In genomic region chr6:92121228-92121627, GRCh38 we compare ENCODE assay signal across 8 cellular contexts.
"Had no signal": no experiment of that assay in that cellular context is flagged by ENCODE, and none has a peak within 500 bp of the region (broad histone marks: within the 10 kb centered on the region; RNA-seq: fewer than 3 reads in every experiment).

No MANE protein-coding gene starts in this region.

- H3K27ac ChIP-seq: HL-60 had no signal

- H3K4me3 ChIP-seq: GM23338, HAP-1 had no signal

- DNase-seq: H7, HFFc6 had no signal

- H3K27ac Mint-ChIP-seq: GM23338, HFFc6, IgD-negative memory B cell had no signal

- ATAC-seq: GM23338, HCT116, HepG2 had no signal

- H3K4me1 ChIP-seq: HAP-1 had no signal

- H2AFZ ChIP-seq: GM23338 had no signal

- H3K4me1 Mint-ChIP-seq: IgD-negative memory B cell had no signal

- H3K4me2 ChIP-seq: GM23338 had no signal

- H3K4me3 Mint-ChIP-seq: GM23338, HFFc6, IgD-negative memory B cell had no signal

- H3K27me3 Mint-ChIP-seq: IgD-negative memory B cell had no signal

- H3K36me3 Mint-ChIP-seq: IgD-negative memory B cell had no signal

- H3K36me3 ChIP-seq: HAP-1 had no signal

- H3K9me3 Mint-ChIP-seq: GM23338 had no signal

- H3K9me3 ChIP-seq: HAP-1 had no signal
